In genomic region chr14:106585692-106586091, GRCh38 we compare ENCODE assay signal across 20 cellular contexts.
DNase-seq lines count a peak whose midpoint lies in the region; ATAC-seq and TF ChIP-seq lines count a peak whose summit lies in the region.
"Had no signal": no experiment of that assay in that cellular context is flagged by ENCODE, and none has a peak within 500 bp of the region (broad histone marks: within the 10 kb centered on the region; RNA-seq: fewer than 3 reads in every experiment).

No MANE protein-coding gene starts in this region.

- H3K36me3 Mint-ChIP-seq in activated T-cell treated with anti-CD3 and anti-CD28 coated beads, Interleukin-2, amount 50 U/mL, for 72 hours (ENCODE audit: insufficient read depth in 2 of 2) = no peaks in the 10 kb centered on the region

- DNase-seq in activated T-cell treated with anti-CD3 and anti-CD28 coated beads, Interleukin-2, amount 50 U/mL, for 72 hours = no peak
- DNase-seq in activated T-cell treated with anti-CD3 and anti-CD28 coated beads, Interleukin-2, amount 50 U/mL, for 1 hour = no peak
- no peak for DNase-seq in DND-41
- no peak for DNase-seq in ecto neural progenitor cell (ENCODE audit: low spot score)
- no peak for DNase-seq in erythroblast (lab: John Stamatoyannopoulos, UW)
- no peak for DNase-seq in NCI-H2029 (lab: John Stamatoyannopoulos, UW)
- DNase-seq: DMS153, EL, GOT3, HFFc6, IMR-90, NCI-H1092, NCI-H1417 treated with DMSO at 0.1 percent for 48 hours, Right ventricle myocardium superior, RPMI8226 had no signal

- peak overlapping the region; percentile 56; the same call in 1 of the 2 replicates for H2AFZ ChIP-seq in DND-41 (ENCODE audit: low read depth, low read length)
- 0 out of 2 replicates have a peak overlapping the region, but pooled peaks have one; percentile 5 for H2AFZ ChIP-seq in Loucy (ENCODE audit: low read length)

- TF ChIP-seq POLR2A in erythroblast (IDR thresholded peaks at IDR 0.05; ENCODE audit: low read length) = no peak

- no peaks in the 10 kb centered on the region for H3K9me2 ChIP-seq in Loucy (replicated peaks; ENCODE audit: low read depth, low read length)

- H3K27ac Mint-ChIP-seq in activated T-cell treated with anti-CD3 and anti-CD28 coated beads, Interleukin-2, amount 50 U/mL, for 72 hours = no peak overlapping the region
- H3K27ac Mint-ChIP-seq: HFFc6 had no signal

- H3K79me2 ChIP-seq in DND-41 (ENCODE audit: insufficient read depth, low read length) (peaks cover 8% of the 10 kb centered on the region), Loucy (ENCODE audit: insufficient read depth, low read length) (no peaks in the 10 kb centered on the region)

- H3K4me3 ChIP-seq in DND-41 (ENCODE audit: low read depth in 1 of 2, low read length in 2 of 2) (peak overlapping the region in 1 of 2 experiments; percentile 22; a peak in 2 of 4 replicates), Loucy (ENCODE audit: low read length, poor library complexity, severe bottlenecking) (peak overlapping the region; percentile 2)
- H3K4me3 ChIP-seq: A549, GM12878, HAP-1, SJSA1 had no signal

- peaks cover 40% of the 10 kb centered on the region for H3K27me3 Mint-ChIP-seq in activated T-cell treated with anti-CD3 and anti-CD28 coated beads, Interleukin-2, amount 50 U/mL, for 72 hours (ENCODE audit: low read depth)

- no peak overlapping the region for H3K4me3 Mint-ChIP-seq in activated T-cell treated with anti-CD3 and anti-CD28 coated beads, Interleukin-2, amount 50 U/mL, for 72 hours
- H3K4me3 Mint-ChIP-seq: HFFc6 had no signal

- H3K4me1 ChIP-seq in DND-41 (ENCODE audit: insufficient read depth, low read length) = peaks cover 88% of the 10 kb centered on the region
- H3K4me1 ChIP-seq in Loucy (ENCODE audit: insufficient read depth, low read length, poor library complexity, severe bottlenecking) = peaks cover 66% of the 10 kb centered on the region
- H3K4me1 ChIP-seq: A549, HAP-1, SJSA1 had no signal

- peak overlapping the region; percentile 97 for H3K27ac ChIP-seq in DND-41 (ENCODE audit: low read length)
- H3K27ac ChIP-seq: A549, SJSA1 had no signal

- peak; percentile 5 for ATAC-seq in activated T-cell treated with anti-CD3 and anti-CD28 coated beads, Interleukin-2, amount 50 U/mL, for 72 hours (replicated peaks in 1 of 2)
- peak; percentile 11; the same call in 1 of the 3 replicates for ATAC-seq in DND-41 (ENCODE audit: insufficient read depth, low read depth)

- H3K9ac ChIP-seq in DND-41 (ENCODE audit: low read depth, low read length) (peak overlapping the region; percentile 57), Loucy (ENCODE audit: low read depth, low read length, poor library complexity, severe bottlenecking) (peak overlapping the region; percentile 62)

- H3K4me1 Mint-ChIP-seq in activated T-cell treated with anti-CD3 and anti-CD28 coated beads, Interleukin-2, amount 50 U/mL, for 72 hours (ENCODE audit: low read depth) = peaks cover 8% of the 10 kb centered on the region

- H3K9me3 ChIP-seq in DND-41 (ENCODE audit: insufficient read depth, low read length, severe bottlenecking) = no peaks in the 10 kb centered on the region
- H3K9me3 ChIP-seq in Loucy (ENCODE audit: insufficient read depth, low read depth, low read length) = no peaks in the 10 kb centered on the region
- H3K9me3 ChIP-seq: A549, HAP-1, SJSA1 had no signal

- no peaks in the 10 kb centered on the region for H3K36me3 ChIP-seq in DND-41 (ENCODE audit: insufficient read depth, low read length)
- no peaks in the 10 kb centered on the region for H3K36me3 ChIP-seq in Loucy (ENCODE audit: insufficient read depth, low read length)
- H3K36me3 ChIP-seq: HAP-1, SJSA1 had no signal

- TF ChIP-seq CTCF in DND-41 (IDR thresholded peaks at IDR 0.05; ENCODE audit: borderline replicate concordance, extremely low read depth, low read length, poor library complexity, severe bottlenecking) (no peak), Loucy (conservative IDR thresholded peaks at IDR 0.05; ENCODE audit: low read length) (no peak)

- no peaks in the 10 kb centered on the region for H3K9me3 Mint-ChIP-seq in activated T-cell treated with anti-CD3 and anti-CD28 coated beads, Interleukin-2, amount 50 U/mL, for 72 hours

- H3K27me3 ChIP-seq in DND-41 (ENCODE audit: insufficient read depth, low read length, poor library complexity) = no peaks in the 10 kb centered on the region
- H3K27me3 ChIP-seq in Loucy (ENCODE audit: insufficient read depth, low read length, poor library complexity, severe bottlenecking) = no peaks in the 10 kb centered on the region
- H3K27me3 ChIP-seq: SJSA1 had no signal

- H4K20me1 ChIP-seq in DND-41 (ENCODE audit: insufficient read depth, low read length) = no peaks in the 10 kb centered on the region
- no peaks in the 10 kb centered on the region for H4K20me1 ChIP-seq in Loucy (ENCODE audit: insufficient read depth, low read length, poor library complexity, severe bottlenecking)

- H3K4me2 ChIP-seq in DND-41 (ENCODE audit: insufficient read depth, low read length) (peak overlapping the region; percentile 55), Loucy (ENCODE audit: low read depth, low read length, poor library complexity, severe bottlenecking) (peak overlapping the region; percentile 29)
- H3K4me2 ChIP-seq: A549 had no signal

- no peaks in the 10 kb centered on the region for H3F3A ChIP-seq in Loucy (ENCODE audit: low read depth)
